1 cellular context compared by ENCODE assay signal in the genomic region with DNA sequence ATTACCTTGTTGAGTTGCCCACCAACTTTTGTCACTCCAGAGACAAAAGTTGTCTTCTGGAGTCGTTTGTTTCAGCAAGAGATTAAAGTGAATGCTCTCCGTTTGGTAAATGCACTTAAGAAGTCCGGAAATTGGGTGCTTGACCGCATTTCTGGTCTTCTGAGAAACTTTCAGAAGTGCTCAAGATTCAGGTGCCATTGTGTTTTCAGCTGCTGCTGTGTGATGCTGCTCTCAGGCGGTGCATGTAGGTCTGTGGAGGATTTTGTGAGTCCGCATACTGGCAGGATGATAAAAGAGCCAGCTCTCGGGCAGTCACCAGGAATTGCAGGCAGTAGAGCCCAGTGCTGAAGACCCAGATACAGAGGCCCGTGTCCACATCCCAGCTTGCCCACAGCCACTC.
TF ChIP-seq lines count a peak whose summit lies in the region.

No MANE protein-coding gene starts in this region.

TF ChIP-seq in HepG2, 621 proteins besides CTCF, POLR2A, EP300 and RAD21:
- TF ChIP-seq SMYD3 (CRISPR knock-in tag; IDR thresholded peaks at IDR 0.05), result no peak
- no peak for TF ChIP-seq FOXK2 (IDR thresholded peaks at IDR 0.05)
- no peak for TF ChIP-seq REPIN1 (CRISPR knock-in tag; IDR thresholded peaks at IDR 0.05; ENCODE audit: borderline replicate concordance, low read depth)
- no peak for TF ChIP-seq ZBTB33 (CRISPR knock-in tag; IDR thresholded peaks at IDR 0.05)
- TF ChIP-seq, protein P1, sequence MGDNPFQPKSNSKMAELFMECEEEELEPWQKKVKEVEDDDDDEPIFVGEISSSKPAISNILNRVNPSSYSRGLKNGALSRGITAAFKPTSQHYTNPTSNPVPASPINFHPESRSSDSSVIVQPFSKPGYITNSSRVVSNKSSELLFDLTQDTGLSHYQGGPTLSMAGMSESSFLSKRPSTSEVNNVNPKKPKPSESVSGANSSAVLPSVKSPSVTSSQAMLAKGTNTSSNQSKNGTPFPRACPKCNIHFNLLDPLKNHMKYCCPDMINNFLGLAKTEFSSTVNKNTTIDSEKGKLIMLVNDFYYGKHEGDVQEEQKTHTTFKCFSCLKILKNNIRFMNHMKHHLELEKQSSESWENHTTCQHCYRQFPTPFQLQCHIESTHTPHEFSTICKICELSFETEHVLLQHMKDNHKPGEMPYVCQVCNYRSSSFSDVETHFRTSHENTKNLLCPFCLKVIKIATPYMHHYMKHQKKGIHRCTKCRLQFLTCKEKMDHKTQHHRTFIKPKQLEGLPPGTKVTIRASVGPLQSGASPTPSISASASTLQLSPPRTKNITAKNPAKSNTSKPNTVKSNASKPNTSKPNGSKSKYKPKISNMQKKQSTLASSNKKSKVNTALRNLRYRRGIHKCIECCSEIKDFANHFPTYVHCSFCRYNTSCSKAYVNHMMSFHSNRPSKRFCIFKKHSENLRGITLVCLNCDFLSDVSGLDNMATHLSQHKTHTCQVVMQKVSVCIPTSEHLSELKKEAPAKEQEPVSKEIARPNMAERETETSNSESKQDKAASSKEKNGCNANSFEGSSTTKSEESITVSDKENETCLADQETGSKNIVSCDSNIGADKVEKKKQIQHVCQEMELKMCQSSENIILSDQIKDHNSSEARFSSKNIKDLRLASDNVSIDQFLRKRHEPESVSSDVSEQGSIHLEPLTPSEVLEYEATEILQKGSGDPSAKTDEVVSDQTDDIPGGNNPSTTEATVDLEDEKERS (CRISPR knock-in tag; IDR thresholded peaks at IDR 0.05), result no peak
- TF ChIP-seq KAT7 (CRISPR knock-in tag; IDR thresholded peaks at IDR 0.05; ENCODE audit: borderline replicate concordance), result no peak
- TF ChIP-seq SRY (CRISPR knock-in tag; IDR thresholded peaks at IDR 0.05), result no peak
- TF ChIP-seq KDM6A (CRISPR knock-in tag; IDR thresholded peaks at IDR 0.05; ENCODE audit: low read depth), result no peak
- TF ChIP-seq FOSL1 (CRISPR knock-in tag; IDR thresholded peaks at IDR 0.05; ENCODE audit: borderline replicate concordance), result no peak
- TF ChIP-seq HINFP (CRISPR knock-in tag; IDR thresholded peaks at IDR 0.05; ENCODE audit: low read depth), result no peak
- TF ChIP-seq KLF12 (CRISPR knock-in tag; IDR thresholded peaks at IDR 0.05; ENCODE audit: borderline replicate concordance), result no peak
- no peak for TF ChIP-seq SNAPC2 (CRISPR knock-in tag; IDR thresholded peaks at IDR 0.05)
- TF ChIP-seq GABPB1 (CRISPR knock-in tag; IDR thresholded peaks at IDR 0.05), result no peak
- TF ChIP-seq DNMT3B (CRISPR knock-in tag; conservative IDR thresholded peaks at IDR 0.05), result no peak
- no peak for TF ChIP-seq MNT (IDR thresholded peaks at IDR 0.05)
- TF ChIP-seq SUZ12 (IDR thresholded peaks at IDR 0.05; ENCODE audit: low read depth, low read length), result no peak
- TF ChIP-seq GFI1 (CRISPR knock-in tag; IDR thresholded peaks at IDR 0.05; ENCODE audit: borderline replicate concordance), result no peak
- no peak for TF ChIP-seq ZSCAN21 (CRISPR knock-in tag; IDR thresholded peaks at IDR 0.05; ENCODE audit: borderline replicate concordance)
- TF ChIP-seq LCORL (IDR thresholded peaks at IDR 0.05), result no peak
- no peak for TF ChIP-seq LCORL (CRISPR knock-in tag; IDR thresholded peaks at IDR 0.05)
